Comparison of ENCODE assay signal across 9 cellular contexts in genomic region chr2:151766421-151767153, GRCh38. TPM values are rescaled to one million over a fixed set of nuclear protein-coding genes. Genes with fewer than 3 reads are reported as not detected.
A peak's percentile ranks its signal among the peaks of the same experiment; 100 is the strongest.
DNase-seq lines count a peak whose midpoint lies in the region; ATAC-seq and TF ChIP-seq lines count a peak whose summit lies in the region.
"Had no signal": no experiment of that assay in that cellular context is flagged by ENCODE, and none has a peak within 500 bp of the region (broad histone marks: within the 10 kb centered on the region; RNA-seq: fewer than 3 reads in every experiment).

No MANE protein-coding gene starts in this region.

- H3K4me1 ChIP-seq in tibial nerve, result peaks cover 0 to 12% (median 4%) of the 10 kb centered on the region in 4 donors

- peaks cover 25 to 30% of the 10 kb centered on the region in 2 donors for H3K36me3 Mint-ChIP-seq in CD14-positive monocyte

- no peak for TF ChIP-seq POLR2A in tibial nerve (IDR thresholded peaks at IDR 0.05)

- peaks cover 0 to 2% (median 0%) of the 10 kb centered on the region in 7 donors for H3K9me3 Mint-ChIP-seq in CD14-positive monocyte

- no peak overlapping the region for H3K4me3 Mint-ChIP-seq in CD14-positive monocyte

- TF ChIP-seq EP300 in tibial nerve (IDR thresholded peaks at IDR 0.05), result no peak

- peak; percentile 43 for ATAC-seq in GM18499 (IDR thresholded peaks at IDR 0.05; ENCODE audit: insufficient read depth, unreplicated experiment)
- ATAC-seq in GM19467 (IDR thresholded peaks at IDR 0.05; ENCODE audit: unreplicated experiment), result peak; percentile 45
- ATAC-seq in HG03432 (IDR thresholded peaks at IDR 0.05; ENCODE audit: unreplicated experiment), result peak; percentile 65

- no peak overlapping the region for H3K27ac Mint-ChIP-seq in CD14-positive monocyte

- TF ChIP-seq CTCF in fibroblast of pulmonary artery (IDR thresholded peaks at IDR 0.05; ENCODE audit: low read length, missing control alignments) (no peak), CD14-positive monocyte (IDR thresholded peaks at IDR 0.05) (no peak), tibial nerve (IDR thresholded peaks at IDR 0.05) (no peak)

- 65 to 79% methylated on average over 4 of the region's 4 CpGs for WGBS in tibial nerve, 2 donors

- H3K4me3 ChIP-seq in fibroblast of pulmonary artery (replicated peaks; ENCODE audit: low read depth, low read length), result no peak overlapping the region
- no peak overlapping the region for H3K4me3 ChIP-seq in tibial nerve

- H3K27ac ChIP-seq in tibial nerve, result no peak overlapping the region

- peaks cover 3% of the 10 kb centered on the region for H3K4me1 Mint-ChIP-seq in CD14-positive monocyte

- no peaks in the 10 kb centered on the region for H3K27me3 ChIP-seq in tibial nerve

- intact Hi-C loops in CD14-positive monocyte (cut with micrococcal nuclease), result no loop called here

- H3K9me3 ChIP-seq in tibial nerve, result peaks cover 0 to 4% (median 0%) of the 10 kb centered on the region in 4 donors

- H3K36me3 ChIP-seq in tibial nerve, result peaks cover 0 to 3% (median 0%) of the 10 kb centered on the region in 3 donors

- DNase-seq in fibroblast of pulmonary artery (ENCODE audit: low read depth), result peak; percentile 11
- DNase-seq in CD14-positive monocyte (ENCODE audit: low spot score), result no peak
- no peak for DNase-seq in putamen (ENCODE audit: low spot score)
- DNase-seq in NCI-H345 (lab: John Stamatoyannopoulos, UW), result no peak
- DNase-seq in tibial nerve (ENCODE audit: low spot score in 2 of 2), result no peak
- DNase-seq: substantia nigra had no signal

- no peaks in the 10 kb centered on the region for H3K27me3 Mint-ChIP-seq in CD14-positive monocyte (ENCODE audit: low read depth in 3 of 3)

RNA-seq across cellular contexts. Expression of gene NEB, which starts 32.3 kb away (rescaled TPM):
- polyA plus RNA-seq in CD14-positive monocyte, result not detected
- 1 to 10 TPM; 1.2 to 2.2 (median 1.5) TPM for total RNA-seq in tibial nerve
